Comparison of ENCODE assay signal across 18 cellular contexts in genomic region chr9:127923771-127924170, GRCh38. TPM values are rescaled to one million over a fixed set of nuclear protein-coding genes. Genes with fewer than 3 reads are reported as not detected.
DNase-seq lines count a peak whose midpoint lies in the region; ATAC-seq and TF ChIP-seq lines count a peak whose summit lies in the region.
"Had no signal": no experiment of that assay in that cellular context is flagged by ENCODE, and none has a peak within 500 bp of the region (broad histone marks: within the 10 kb centered on the region; RNA-seq: fewer than 3 reads in every experiment).

No MANE protein-coding gene starts in this region.

- TF ChIP-seq CTCF in AG04450 (IDR thresholded peaks at IDR 0.05; ENCODE audit: low read depth, low read length): no peak
- no peak for TF ChIP-seq CTCF in GM20000 (IDR thresholded peaks at IDR 0.05; ENCODE audit: extremely low read depth, missing control alignments)

- peaks cover 0 to 14% (median 0%) of the 10 kb centered on the region in 11 donors for H3K9me3 Mint-ChIP-seq in naive thymus-derived CD4-positive, alpha-beta T cell
- H3K9me3 Mint-ChIP-seq: stimulated activated memory B cell treated with anti-CD40 and anti-IgM and Interleukin-4, amounts not matched to agents 10 μg/mL and 1 μg/mL and 100 μg/mL, for 72 hours had no signal

- peak overlapping the region; percentile 21 for H3K27ac ChIP-seq in AG04450 (ENCODE audit: low read depth, low read length)
- no peak overlapping the region for H3K27ac ChIP-seq in naive thymus-derived CD4-positive, alpha-beta T cell (ENCODE audit: low read depth, low read length)
- H3K27ac ChIP-seq: C4-2B, prostate gland had no signal

- H3K27ac Mint-ChIP-seq in naive thymus-derived CD4-positive, alpha-beta T cell: no peak overlapping the region
- H3K27ac Mint-ChIP-seq: activated naive CD8-positive, alpha-beta T cell; stimulated activated memory B cell treated with anti-CD40 and anti-IgM and Interleukin-4, amounts not matched to agents 10 μg/mL and 1 μg/mL and 100 μg/mL, for 72 hours had no signal

- intact Hi-C loops in naive thymus-derived CD4-positive, alpha-beta T cell (cut with micrococcal nuclease): no loop called here

- H3K27me3 Mint-ChIP-seq in naive thymus-derived CD4-positive, alpha-beta T cell: peaks cover 0 to 37% (median 0%) of the 10 kb centered on the region in 5 donors

- H3K4me3 ChIP-seq in AG04450 (ENCODE audit: low read depth, low read length): no peak overlapping the region
- H3K4me3 ChIP-seq in naive thymus-derived CD4-positive, alpha-beta T cell (ENCODE audit: low read length): no peak overlapping the region
- H3K4me3 ChIP-seq: prostate gland had no signal

- peaks cover 9 to 25% of the 10 kb centered on the region in 2 donors for H3K4me1 ChIP-seq in naive thymus-derived CD4-positive, alpha-beta T cell (ENCODE audit: control insufficient read depth in 2 of 2, insufficient read depth in 2 of 2, low read length in 2 of 2)
- H3K4me1 ChIP-seq: prostate gland had no signal

- H3K27me3 ChIP-seq in AG04450 (ENCODE audit: control insufficient read depth, insufficient read depth, low read length): no peaks in the 10 kb centered on the region
- H3K27me3 ChIP-seq in naive thymus-derived CD4-positive, alpha-beta T cell (ENCODE audit: control insufficient read depth in 2 of 2, insufficient read depth in 2 of 2, low read length in 2 of 2): no peaks in the 10 kb centered on the region

- no peak for ATAC-seq in HG02981 (IDR thresholded peaks at IDR 0.05; ENCODE audit: unreplicated experiment)
- no peak for ATAC-seq in naive thymus-derived CD4-positive, alpha-beta T cell
- ATAC-seq: stimulated activated memory B cell treated with anti-CD40 and anti-IgM and Interleukin-4, amounts not matched to agents 10 μg/mL and 1 μg/mL and 100 μg/mL, for 72 hours had no signal

- CTCF ChIA-PET in AG04450 (lab: Charles Lee): interaction anchor here (1.0 to 5.0 kb wide), 4 partner anchors 19 to 194 kb away, joined by 3 to 46 read pairs (median 7); partner anchors contain the start of gene TOR2A
- CTCF ChIA-PET in naive thymus-derived CD4-positive, alpha-beta T cell (lab: Charles Lee): interaction anchor here (0.6 to 1.3 kb wide), 3 partner anchors 15 to 339 kb away, joined by 3 read pairs; no protein-coding TSS in a partner anchor

- peak; percentile 83 for DNase-seq in AG04450 (ENCODE audit: low read depth, low spot score)
- DNase-seq in HS-27A (ENCODE audit: low read depth): peak; percentile 87
- DNase-seq in astrocyte of the hippocampus (ENCODE audit: low read depth, low spot score): peak; percentile 75
- DNase-seq in islet precursor cell: peak; percentile 73
- no peak for DNase-seq in GM20000 (ENCODE audit: low spot score)
- no peak for DNase-seq in naive thymus-derived CD4-positive, alpha-beta T cell
- no peak for DNase-seq in DMS53 (lab: John Stamatoyannopoulos, UW)
- DNase-seq: GF-D8; hippocampal formation; mesendoderm; NCI-H2171 treated with DMSO at 0.1 percent for 48 hours; OCI-M1; stimulated activated CD4-positive, alpha-beta T cell treated with anti-CD3 and anti-CD28 coated beads, Interleukin-2, amount 100 ng/mL, for 48 hours had no signal

- POLR2A ChIA-PET in AG04450 (lab: Yijun Ruan, JAX): interaction anchor here (0.6 to 0.7 kb wide), 2 partner anchors 123 to 171 kb away, joined by 3 to 4 read pairs; no protein-coding TSS in a partner anchor
- POLR2A ChIA-PET in naive thymus-derived CD4-positive, alpha-beta T cell (lab: Charles Lee): interaction anchor here (0.7 to 3.1 kb wide), 5 partner anchors 13 to 208 kb away, joined by 3 to 13 read pairs (median 3); partner anchors contain the start of genes CDK9, PTRH1 and TTC16

- no peak overlapping the region for H3K4me3 Mint-ChIP-seq in naive thymus-derived CD4-positive, alpha-beta T cell
- H3K4me3 Mint-ChIP-seq: activated naive CD8-positive, alpha-beta T cell; stimulated activated memory B cell treated with anti-CD40 and anti-IgM and Interleukin-4, amounts not matched to agents 10 μg/mL and 1 μg/mL and 100 μg/mL, for 72 hours had no signal

- H3K9me3 ChIP-seq in AG04450 (ENCODE audit: control insufficient read depth, insufficient read depth, low read length): no peaks in the 10 kb centered on the region; the same call in 1 of the 2 replicates
- H3K9me3 ChIP-seq in naive thymus-derived CD4-positive, alpha-beta T cell (ENCODE audit: control insufficient read depth in 2 of 3, low read length in 3 of 3): no peaks in the 10 kb centered on the region
- H3K9me3 ChIP-seq: prostate gland had no signal

- H3K36me3 ChIP-seq in naive thymus-derived CD4-positive, alpha-beta T cell (ENCODE audit: control insufficient read depth in 2 of 3, insufficient read depth in 3 of 3, low read length in 3 of 3): no peaks in the 10 kb centered on the region
- H3K36me3 ChIP-seq: prostate gland had no signal

- no peaks in the 10 kb centered on the region for H3K36me3 Mint-ChIP-seq in naive thymus-derived CD4-positive, alpha-beta T cell
- H3K36me3 Mint-ChIP-seq: activated naive CD8-positive, alpha-beta T cell had no signal

- H3K4me1 Mint-ChIP-seq in naive thymus-derived CD4-positive, alpha-beta T cell: peaks cover 12 to 33% (median 17%) of the 10 kb centered on the region in 7 donors

RNA-seq across cellular contexts. Expression of gene PIP5KL1, which starts 6.8 kb away (rescaled TPM):
- 1.2 TPM in 2 replicates for polyA plus RNA-seq in AG04450 (2011; rRNA removed)
- polyA minus RNA-seq in AG04450 (2011; rRNA and poly(A)+ RNA removed): 1.2 and 1.3 TPM in 2 replicates
- total RNA-seq in naive thymus-derived CD4-positive, alpha-beta T cell: 1 to 10 TPM; 1.4 to 2.9 (median 2.1) TPM
- polyA plus RNA-seq in naive thymus-derived CD4-positive, alpha-beta T cell: under 1 TPM in 1 of 2 donors, not detected in 1; 0.17 TPM

RNA-seq across cellular contexts. Expression of gene ST6GALNAC4, which starts 6.9 kb away (rescaled TPM):
- 15.0 and 24.3 TPM in 2 replicates for polyA plus RNA-seq in AG04450 (2011; rRNA removed)
- 19.2 and 23.6 TPM in 2 replicates for polyA minus RNA-seq in AG04450 (2011; rRNA and poly(A)+ RNA removed)
- total RNA-seq in naive thymus-derived CD4-positive, alpha-beta T cell: 10 to 100 TPM; 28.0 to 51.0 (median 36.1) TPM
- 10 to 100 TPM; 20.0 to 21.7 TPM for polyA plus RNA-seq in naive thymus-derived CD4-positive, alpha-beta T cell

RNA-seq across cellular contexts. Expression of gene DPM2, which starts 13.9 kb away (rescaled TPM):
- polyA plus RNA-seq in AG04450 (2011; rRNA removed): 25.3 and 30.9 TPM in 2 replicates
- polyA minus RNA-seq in AG04450 (2011; rRNA and poly(A)+ RNA removed): 33.6 and 41.2 TPM in 2 replicates
- 10 to 100 TPM; 29.1 to 84.4 (median 56.8) TPM for total RNA-seq in naive thymus-derived CD4-positive, alpha-beta T cell
- polyA plus RNA-seq in naive thymus-derived CD4-positive, alpha-beta T cell: 10 to 100 TPM; 29.3 to 39.5 TPM

RNA-seq across cellular contexts. Expression of gene ST6GALNAC6, which starts 24.4 kb away (rescaled TPM):
- polyA plus RNA-seq in AG04450 (2011; rRNA removed): 40.6 and 58.2 TPM in 2 replicates
- 47.7 and 59.0 TPM in 2 replicates for polyA minus RNA-seq in AG04450 (2011; rRNA and poly(A)+ RNA removed)
- 100 to 1,000 TPM in 3 of 5 experiments, 10 to 100 TPM in 2; 63.0 to 125 (median 107) TPM for total RNA-seq in naive thymus-derived CD4-positive, alpha-beta T cell
- polyA plus RNA-seq in naive thymus-derived CD4-positive, alpha-beta T cell: 10 to 100 TPM; 28.3 to 34.5 TPM

RNA-seq across cellular contexts. Expression of gene AK1, which starts 46.3 kb away (rescaled TPM):
- polyA plus RNA-seq in AG04450 (2011; rRNA removed): 75.9 and 93.9 TPM in 2 replicates
- polyA minus RNA-seq in AG04450 (2011; rRNA and poly(A)+ RNA removed): 24.9 and 43.3 TPM in 2 replicates
- total RNA-seq in naive thymus-derived CD4-positive, alpha-beta T cell: 10 to 100 TPM; 33.2 to 64.9 (median 51.6) TPM
- under 1 TPM; 0.09 to 0.21 TPM for polyA plus RNA-seq in naive thymus-derived CD4-positive, alpha-beta T cell

Comparison
In these comparisons a context has a peak if more than half of its experiments do, and no peak if none do; other contexts are left out.
1. DNase-seq: peak in AG04450 (single experiment), HS-27A (single experiment), astrocyte of the hippocampus (single experiment) and islet precursor cell (single experiment); none in GM20000 (single experiment), naive thymus-derived CD4-positive, alpha-beta T cell (0 of 9) and DMS53 (single experiment).